Comparison of ENCODE assay signal across 9 cellular contexts in the genomic region with DNA sequence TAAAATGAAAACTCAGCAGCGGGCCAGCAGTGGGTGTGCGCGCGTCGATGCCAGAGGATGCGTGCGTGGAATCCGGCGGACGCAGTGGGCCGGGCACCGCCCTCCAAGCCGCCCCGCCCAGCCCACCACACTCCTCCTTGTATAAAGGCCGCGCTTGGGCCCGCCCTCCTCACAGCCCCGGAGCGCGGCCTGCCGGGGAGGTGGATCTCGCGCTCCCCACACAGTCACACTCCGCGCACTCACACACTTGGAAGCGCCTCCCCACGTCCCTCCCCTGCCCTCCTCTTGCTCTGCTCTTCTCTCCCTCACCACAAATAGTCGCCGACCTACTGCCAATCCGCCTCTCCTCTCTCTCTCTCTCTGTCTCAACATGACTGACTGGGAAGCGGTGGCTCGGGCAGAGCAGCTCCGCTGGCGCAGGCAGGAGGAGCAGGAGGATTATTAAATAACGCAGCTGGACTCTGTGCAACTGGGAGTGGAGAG. TPM values are rescaled to one million over a fixed set of nuclear protein-coding genes. Genes with fewer than 3 reads are reported as not detected.
A peak's percentile ranks its signal among the peaks of the same experiment; 100 is the strongest.
DNase-seq lines count a peak whose midpoint lies in the region; ATAC-seq, FAIRE-seq and TF ChIP-seq lines count a peak whose summit lies in the region.
"Had no signal": no experiment of that assay in that cellular context is flagged by ENCODE, and none has a peak within 500 bp of the region (broad histone marks: within the 10 kb centered on the region; RNA-seq: fewer than 3 reads in every experiment).

Gene CCSER1, plus strand, starts transcription at position 172 of the 483 bp plus-strand sequence.

- H3K36me3 ChIP-seq in adrenal gland (replicated peaks in 1 of 2) (no peaks in the 10 kb centered on the region), left ventricle myocardium inferior (no peaks in the 10 kb centered on the region), pancreas (no peaks in the 10 kb centered on the region)

- H3K4me1 ChIP-seq in adrenal gland (replicated peaks in 1 of 2) (peaks cover 0 to 6% of the 10 kb centered on the region in 2 donors), left ventricle myocardium inferior (peaks cover 24% of the 10 kb centered on the region), pancreas (peaks cover 0 to 6% (median 3%) of the 10 kb centered on the region in 3 donors)

- FAIRE-seq in pancreas (lab: Jason Lieb, UNC), result no peak

- CTCF ChIA-PET in RWPE1 (lab: Yijun Ruan, JAX), result no interaction called here

- ATAC-seq in GM19467 (IDR thresholded peaks at IDR 0.05; ENCODE audit: unreplicated experiment) (peak; percentile 70), HG03565 (IDR thresholded peaks at IDR 0.05; ENCODE audit: unreplicated experiment) (peak; percentile 56), pancreas (peak; percentile 79 to 92 (median 86))

- H3K9me3 ChIP-seq in adrenal gland (replicated peaks in 1 of 3), result no peaks in the 10 kb centered on the region
- no peaks in the 10 kb centered on the region for H3K9me3 ChIP-seq in left ventricle myocardium inferior (replicated peaks)
- H3K9me3 ChIP-seq in pancreas, result no peaks in the 10 kb centered on the region

- TF ChIP-seq CTCF in adrenal gland (IDR thresholded peaks at IDR 0.05) (no peak), left ventricle myocardium inferior (IDR thresholded peaks at IDR 0.05; ENCODE audit: borderline replicate concordance) (no peak), pancreas (IDR thresholded peaks at IDR 0.05) (no peak), RWPE1 (conservative IDR thresholded peaks at IDR 0.05; ENCODE audit: low read depth) (no peak)

- POLR2A ChIA-PET in RWPE1 (lab: Yijun Ruan, JAX; ENCODE audit: low non-redundant PET), result no interaction called here

- H3K4me3 ChIP-seq in adrenal gland (peak within 1 kb of the TSS in 2 of 4 donors; percentile 17 to 55), left ventricle myocardium inferior (peak within 1 kb of the TSS; percentile 77), pancreas (peak within 1 kb of the TSS; percentile 45 to 84 (median 70))

- WGBS in adrenal gland, 4 donors, result 1 to 2% (median 1%) methylated on average over 18 to 35 of the region's 35 CpGs
- WGBS in pancreas, 2 donors, result 0 to 1% methylated on average over 30 to 35 of the region's 35 CpGs

- peak within 1 kb of the TSS in 3 of 5 donors; percentile 28 to 69 (median 63) for H3K27ac ChIP-seq in adrenal gland
- peak within 1 kb of the TSS; percentile 86 for H3K27ac ChIP-seq in left ventricle myocardium inferior (replicated peaks)
- peak within 1 kb of the TSS; percentile 83 to 96 (median 90) for H3K27ac ChIP-seq in pancreas
- H3K27ac ChIP-seq in RWPE1, result no peak within 1 kb of the TSS

- DNase-seq in COR-L47 (lab: John Stamatoyannopoulos, UW) (peak; percentile 83), SHP77 (lab: John Stamatoyannopoulos, UW) (peak; percentile 34 to 35), adrenal gland (peak; percentile 27 to 89 (median 49)), left ventricle myocardium inferior (peak; percentile 77), pancreas (peak; percentile 79 to 91 (median 84)), RWPE1 (ENCODE audit: low spot score) (no peak)

- intact Hi-C loops in adrenal gland (cut with DNase I) (no loop called here), left ventricle myocardium inferior (cut with micrococcal nuclease) (loop anchor here (10.0 kb wide), 1 partner anchor 168 kb away; no protein-coding TSS in a partner anchor), pancreas (cut with DNase I) (no loop called here)

- no peaks in the 10 kb centered on the region for H3K27me3 ChIP-seq in adrenal gland
- peaks cover 17% of the 10 kb centered on the region for H3K27me3 ChIP-seq in left ventricle myocardium inferior (ENCODE audit: low read depth)
- H3K27me3 ChIP-seq in pancreas, result no peaks in the 10 kb centered on the region

- TF ChIP-seq POLR2A in adrenal gland (IDR thresholded peaks at IDR 0.05), result peak; percentile 72 to 92

RNA-seq across cellular contexts. Expression of gene CCSER1, which starts in this region (rescaled TPM):
- total RNA-seq in adrenal gland (10 to 100 TPM in 1 of 8 donors, 1 to 10 TPM in 3, under 1 TPM in 3, not detected in 1; 0.14 to 11.7 (median 2.3) TPM), left ventricle myocardium inferior (13.2 TPM), pancreas (10 to 100 TPM in 1 of 6 donors, 1 to 10 TPM in 5; 3.4 to 12.7 (median 6.2) TPM)
- polyA plus RNA-seq in adrenal gland (1 to 10 TPM in 2 of 3 donors, under 1 TPM in 1; 0.24 to 3.6 (median 2.3) TPM), pancreas (1 to 10 TPM in 1 of 2 donors, under 1 TPM in 1; 0.99 to 1.3 TPM)
- total RNA-seq: LHCN-M2 had no signal
